ENCODE assay signal across 8 cellular contexts in genomic region chr2:25078171-25079049, GRCh38. TPM values are rescaled to one million over a fixed set of nuclear protein-coding genes. Genes with fewer than 3 reads are reported as not detected.
DNase-seq lines count a peak whose midpoint lies in the region; ATAC-seq, FAIRE-seq and TF ChIP-seq lines count a peak whose summit lies in the region.

No MANE protein-coding gene starts in this region.

- no peak overlapping the region for H3K4me3 Mint-ChIP-seq in T-cell

- peak overlapping the region; percentile 47 for H3K9ac ChIP-seq in stomach smooth muscle (ENCODE audit: low read length in 2 of 2)
- no peak overlapping the region for H3K9ac ChIP-seq in kidney (ENCODE audit: low read length in 2 of 2)

- TF ChIP-seq CTCF in kidney (IDR thresholded peaks at IDR 0.05; ENCODE audit: borderline replicate concordance, extremely low read depth, insufficient read depth), result no peak

- DNase-seq in HTR-8/SVneo (ENCODE audit: insufficient read length, low spot score) (peak; percentile 84), SHP77 treated with DMSO at 0.1 percent for 48 hours (lab: John Stamatoyannopoulos, UW) (peak; percentile 52), glomerular endothelial cell (ENCODE audit: extremely low read depth, low read depth, low spot score) (peak; percentile 36), kidney (no peak), T-cell (no peak), posterior vena cava (ENCODE audit: low spot score) (no peak)
- no peak for DNase-seq in effector memory CD4-positive, alpha-beta T cell

- ATAC-seq in T-cell (replicated peaks in 1 of 4), result no peak

- H3K27ac ChIP-seq in stomach smooth muscle (ENCODE audit: low read length) (peak overlapping the region; percentile 31), kidney (ENCODE audit: low read depth in 2 of 2, low read length in 2 of 2) (no peak overlapping the region)
- no peak overlapping the region for H3K27ac ChIP-seq in effector memory CD4-positive, alpha-beta T cell (ENCODE audit: insufficient read depth, low read length, poor library complexity, severe bottlenecking)

- H3K27me3 ChIP-seq in stomach smooth muscle (ENCODE audit: control insufficient read depth in 1 of 2, insufficient read depth in 2 of 2, low read length in 2 of 2), result no peaks in the 10 kb centered on the region
- no peaks in the 10 kb centered on the region for H3K27me3 ChIP-seq in effector memory CD4-positive, alpha-beta T cell (replicated peaks; ENCODE audit: control insufficient read depth, insufficient read depth, low read length, poor library complexity, severe bottlenecking)

- H3K9me3 ChIP-seq in stomach smooth muscle (ENCODE audit: control insufficient read depth in 2 of 2, low read length in 2 of 2), result no peaks in the 10 kb centered on the region
- H3K9me3 ChIP-seq in kidney (ENCODE audit: control insufficient read depth in 1 of 2, low read length in 2 of 2), result no peaks in the 10 kb centered on the region
- no peaks in the 10 kb centered on the region for H3K9me3 ChIP-seq in effector memory CD4-positive, alpha-beta T cell (ENCODE audit: control insufficient read depth, low read length)

- H3K4me1 ChIP-seq in stomach smooth muscle (ENCODE audit: control insufficient read depth, insufficient read depth, low read length) (peaks cover 13% of the 10 kb centered on the region), kidney (ENCODE audit: control insufficient read depth in 1 of 2, insufficient read depth in 1 of 2, low read depth in 1 of 2, low read length in 2 of 2) (peaks cover 0 to 2% of the 10 kb centered on the region in 2 donors)
- no peaks in the 10 kb centered on the region for H3K4me1 ChIP-seq in effector memory CD4-positive, alpha-beta T cell (ENCODE audit: control insufficient read depth, insufficient read depth, low read length, poor library complexity, severe bottlenecking)

- H3K27ac Mint-ChIP-seq in T-cell, result no peak overlapping the region

- H3K27me3 Mint-ChIP-seq in T-cell, result peaks cover 22 to 31% of the 10 kb centered on the region in 2 donors

- no peaks in the 10 kb centered on the region for H3K36me3 Mint-ChIP-seq in T-cell

- CTCF ChIA-PET in T-cell (lab: Charles Lee), result interaction anchor here in 1 of 2 donors (0.5 kb wide), 1 partner anchor 51 kb away, joined by 4 read pairs; no protein-coding TSS in a partner anchor

- H3K9me3 Mint-ChIP-seq in T-cell, result no peaks in the 10 kb centered on the region

- H3K4me3 ChIP-seq in stomach smooth muscle (ENCODE audit: low read length in 2 of 2) (peak overlapping the region; percentile 24 to 41), kidney (ENCODE audit: low read length in 2 of 2) (no peak overlapping the region)
- H3K4me3 ChIP-seq in effector memory CD4-positive, alpha-beta T cell (ENCODE audit: insufficient read depth, low read depth, low read length, poor library complexity, severe bottlenecking), result no peak overlapping the region

- H3K36me3 ChIP-seq in stomach smooth muscle (ENCODE audit: control insufficient read depth in 2 of 2, insufficient read depth in 2 of 2, low read length in 2 of 2), result no peaks in the 10 kb centered on the region
- no peaks in the 10 kb centered on the region for H3K36me3 ChIP-seq in kidney (ENCODE audit: control insufficient read depth in 1 of 2, insufficient read depth in 2 of 2, low read length in 2 of 2)
- no peaks in the 10 kb centered on the region for H3K36me3 ChIP-seq in effector memory CD4-positive, alpha-beta T cell (ENCODE audit: control insufficient read depth, insufficient read depth, low read length)

- POLR2A ChIA-PET in T-cell (lab: Charles Lee), result interaction anchor here in 1 of 2 donors (0.6 kb wide), 2 partner anchors 21 to 267 kb away, joined by 3 to 5 read pairs; no protein-coding TSS in a partner anchor

- FAIRE-seq in HTR-8/SVneo (lab: Jason Lieb, UNC) (peak; percentile 49), kidney (lab: Jason Lieb, UNC) (no peak)

- no peaks in the 10 kb centered on the region for H3K4me1 Mint-ChIP-seq in T-cell

- intact Hi-C loops in kidney (cut with DNase I) (no loop called here), posterior vena cava (cut with DNase I) (no loop called here)

RNA-seq across cellular contexts. Expression of gene EFR3B, which starts 36.5 kb away (rescaled TPM):
- total RNA-seq in glomerular endothelial cell (0.92 and 1.5 TPM in 2 replicates), kidney (1.1 TPM), T-cell (under 1 TPM in 3 of 5 donors, not detected in 2; 0.09 to 0.10 (median 0.09) TPM), posterior vena cava (1 to 10 TPM; 1.7 TPM)
- polyA plus RNA-seq in kidney (ENCODE audit: insufficient read depth, low read depth, low replicate concordance), result 0.39 TPM

Comparison
In these comparisons a context has a peak if more than half of its experiments do, and no peak if none do; other contexts are left out.
1. DNase-seq: peak in HTR-8/SVneo (single experiment), SHP77 treated with DMSO at 0.1 percent for 48 hours (single experiment) and glomerular endothelial cell (single experiment); none in kidney (single experiment), T-cell (0 of 34), effector memory CD4-positive, alpha-beta T cell (0 of 3) and posterior vena cava (single experiment).
2. H3K4me3 ChIP-seq: peak in stomach smooth muscle (2 of 2); none in kidney (0 of 2) and effector memory CD4-positive, alpha-beta T cell (single experiment).
3. H3K9ac ChIP-seq: peak in stomach smooth muscle (2 of 2); none in kidney (0 of 2).